Comparison of ENCODE assay signal across 1 cellular context in the genomic region with DNA sequence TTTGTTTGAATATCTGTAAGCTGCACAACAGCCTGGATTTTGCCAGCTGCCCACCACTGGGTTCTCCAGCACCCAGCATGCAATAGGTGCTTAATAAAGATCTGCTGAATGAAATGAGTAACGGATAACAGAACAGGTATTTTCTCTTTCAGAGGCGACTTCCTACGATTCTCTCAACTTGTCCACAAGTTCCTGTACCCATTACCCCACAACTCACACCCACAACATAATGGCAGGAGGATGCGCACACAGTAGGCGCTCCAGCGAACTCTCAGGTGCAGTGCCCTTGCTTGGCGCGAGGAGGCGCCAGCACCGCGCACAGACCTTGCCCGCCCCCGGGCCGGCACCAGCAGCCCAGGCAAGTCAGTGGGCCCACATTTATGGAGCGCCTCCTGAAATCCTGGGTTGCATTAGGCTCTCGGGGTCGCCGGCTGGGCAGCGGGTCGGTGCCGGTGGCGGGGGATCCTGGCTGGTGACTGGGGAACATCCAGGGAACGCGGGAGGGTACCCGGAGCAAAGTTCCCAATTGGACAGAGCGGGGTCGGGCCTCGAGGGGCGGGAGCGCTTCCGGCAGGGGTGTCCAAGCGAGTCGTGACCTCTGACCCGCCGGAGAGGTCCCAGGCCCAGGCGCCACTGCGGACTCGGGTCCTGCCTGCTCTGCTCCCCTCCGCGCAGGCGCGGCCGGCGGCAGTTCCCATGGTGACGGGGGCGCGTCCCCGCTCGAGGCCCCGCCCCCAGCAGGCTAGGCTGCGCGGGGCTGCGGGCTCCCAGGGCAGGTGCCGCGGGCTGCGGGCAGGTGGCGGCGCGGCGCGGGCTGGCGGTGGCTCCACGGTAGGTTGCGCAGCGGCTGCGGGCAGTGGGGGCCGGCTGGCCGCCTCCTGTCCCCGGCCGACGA.
TF ChIP-seq lines count a peak whose summit lies in the region.

KIAA1671 (plus strand) TSS at position 775 of the 895 bp plus-strand sequence. CDS start 75,284 bp downstream, outside the sequence.

TF ChIP-seq in HepG2, 621 proteins besides CTCF, POLR2A, EP300 and RAD21 (continued from another document and continues in another):
- TF ChIP-seq, protein P1, sequence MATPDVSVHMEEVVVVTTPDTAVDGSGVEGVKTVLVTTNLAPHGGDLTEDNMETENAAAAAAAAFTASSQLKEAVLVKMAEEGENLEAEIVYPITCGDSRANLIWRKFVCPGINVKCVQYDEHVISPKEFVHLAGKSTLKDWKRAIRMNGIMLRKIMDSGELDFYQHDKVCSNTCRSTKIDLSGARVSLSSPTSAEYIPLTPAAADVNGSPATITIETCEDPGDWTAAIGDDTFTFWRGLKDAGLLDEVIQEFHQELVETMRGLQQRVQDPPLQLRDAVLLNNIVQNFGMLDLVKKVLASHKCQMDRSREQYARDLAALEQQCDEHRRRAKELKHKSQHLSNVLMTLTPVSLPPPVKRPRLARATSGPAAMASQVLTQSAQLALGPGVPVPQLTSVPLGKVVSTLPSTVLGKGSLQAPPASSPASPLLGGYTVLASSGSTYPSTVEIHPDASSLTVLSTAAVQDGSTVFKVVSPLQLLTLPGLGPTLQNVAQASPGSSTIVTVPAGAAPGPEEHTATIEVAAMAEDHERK (CRISPR knock-in tag; IDR thresholded peaks at IDR 0.05; ENCODE audit: low read depth), result no peak
- TF ChIP-seq ZMAT3 (CRISPR knock-in tag; conservative IDR thresholded peaks at IDR 0.05) (0 out of 2 replicates have a peak, but pooled peaks have one; percentile 30), STAG1 (CRISPR knock-in tag; IDR thresholded peaks at IDR 0.05) (peak; percentile 94), SP2 (CRISPR knock-in tag; IDR thresholded peaks at IDR 0.05) (no peak; the same call in 1 of the 2 replicates), SOX13 (IDR thresholded peaks at IDR 0.05) (no peak), SOX13 (CRISPR knock-in tag; conservative IDR thresholded peaks at IDR 0.05 in 1 of 2, IDR thresholded peaks at IDR 0.05 in 1 of 2) (peak in 1 of 2 experiments; percentile 35; a peak in 1 of 4 replicates), ZNF773 (CRISPR knock-in tag; IDR thresholded peaks at IDR 0.05; ENCODE audit: borderline replicate concordance) (no peak; the same call in 1 of the 2 replicates), NR2F1 (CRISPR knock-in tag; IDR thresholded peaks at IDR 0.05) (peak; percentile 68 to 97), E2F2 (CRISPR knock-in tag; IDR thresholded peaks at IDR 0.05; ENCODE audit: borderline replicate concordance) (no peak), ZNF292 (CRISPR knock-in tag; IDR thresholded peaks at IDR 0.05; ENCODE audit: borderline replicate concordance, low read depth) (no peak), RFX3 (CRISPR knock-in tag; IDR thresholded peaks at IDR 0.05) (peak; percentile 89), ZNF563 (CRISPR knock-in tag; IDR thresholded peaks at IDR 0.05) (peak; percentile 61), CBX2 (IDR thresholded peaks at IDR 0.05; ENCODE audit: low read depth, low read length) (no peak), CBX2 (CRISPR knock-in tag; IDR thresholded peaks at IDR 0.05; ENCODE audit: low read depth) (no peak), FOXO4 (CRISPR knock-in tag; conservative IDR thresholded peaks at IDR 0.05) (no peak), EEA1 (CRISPR knock-in tag; IDR thresholded peaks at IDR 0.05; ENCODE audit: borderline replicate concordance) (no peak), HMG20B (CRISPR knock-in tag; conservative IDR thresholded peaks at IDR 0.05) (peak; percentile 40; the same call in 1 of the 2 replicates), RERE (CRISPR knock-in tag; IDR thresholded peaks at IDR 0.05; ENCODE audit: low read depth) (no peak), ZSCAN25 (CRISPR knock-in tag; IDR thresholded peaks at IDR 0.05) (peak; percentile 77), NRL (CRISPR knock-in tag; IDR thresholded peaks at IDR 0.05; ENCODE audit: borderline replicate concordance) (no peak), YY1 (IDR thresholded peaks at IDR 0.05; ENCODE audit: insufficient read depth, insufficient replicate concordance, low read depth, low read length) (peak; percentile 27), SMARCE1 (IDR thresholded peaks at IDR 0.05; ENCODE audit: borderline replicate concordance) (no peak), ZMYM4 (CRISPR knock-in tag; IDR thresholded peaks at IDR 0.05) (no peak), NPAS2 (CRISPR knock-in tag; IDR thresholded peaks at IDR 0.05; ENCODE audit: borderline replicate concordance) (no peak), SOX5 (CRISPR knock-in tag; IDR thresholded peaks at IDR 0.05; ENCODE audit: borderline replicate concordance) (no peak), FOXP1 (IDR thresholded peaks at IDR 0.05) (no peak), FOXP1 (CRISPR knock-in tag; IDR thresholded peaks at IDR 0.05) (no peak), ZMYM3 (CRISPR knock-in tag; IDR thresholded peaks at IDR 0.05) (peak; percentile 85), ZNF335 (CRISPR knock-in tag; IDR thresholded peaks at IDR 0.05) (peak; percentile 96), SRSF9 (IDR thresholded peaks at IDR 0.05; ENCODE audit: borderline replicate concordance, insufficient read depth, low read depth, low read length, poor library complexity, severe bottlenecking) (no peak), ZNF616 (CRISPR knock-in tag; IDR thresholded peaks at IDR 0.05; ENCODE audit: low read depth) (no peak), ZNF550 (CRISPR knock-in tag; IDR thresholded peaks at IDR 0.05; ENCODE audit: borderline replicate concordance) (no peak), ZNF839 (CRISPR knock-in tag; IDR thresholded peaks at IDR 0.05; ENCODE audit: borderline replicate concordance) (no peak), ZNF101 (CRISPR knock-in tag; IDR thresholded peaks at IDR 0.05; ENCODE audit: borderline replicate concordance, low read depth) (peak; percentile 68; the same call in 1 of the 2 replicates), NR2F2 (IDR thresholded peaks at IDR 0.05; ENCODE audit: borderline replicate concordance, low read depth) (0 out of 2 replicates have a peak, but pooled peaks have one; percentile 21), FOXK2 (IDR thresholded peaks at IDR 0.05) (no peak), NFIC (IDR thresholded peaks at IDR 0.05; ENCODE audit: low read length) (no peak), ZNF569 (CRISPR knock-in tag; IDR thresholded peaks at IDR 0.05; ENCODE audit: borderline replicate concordance) (0 out of 2 replicates have a peak, but pooled peaks have one; percentile 39), ZNF547 (CRISPR knock-in tag; IDR thresholded peaks at IDR 0.05) (peak; percentile 62; the same call in 1 of the 2 replicates), CCAR2 (optimal IDR thresholded peaks at IDR 0.05; ENCODE audit: low read depth, low read length) (no peak), ZNF136 (CRISPR knock-in tag; IDR thresholded peaks at IDR 0.05; ENCODE audit: low read depth) (no peak; the same call in 1 of the 2 replicates)
- TF ChIP-seq, protein P2, sequence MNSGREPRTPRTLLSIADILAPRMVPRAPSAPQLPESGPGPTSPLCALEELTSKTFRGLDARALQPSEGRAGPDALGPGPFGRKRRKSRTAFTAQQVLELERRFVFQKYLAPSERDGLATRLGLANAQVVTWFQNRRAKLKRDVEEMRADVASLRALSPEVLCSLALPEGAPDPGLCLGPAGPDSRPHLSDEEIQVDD (CRISPR knock-in tag; IDR thresholded peaks at IDR 0.05; ENCODE audit: borderline replicate concordance), result no peak
- TF ChIP-seq, protein P3, sequence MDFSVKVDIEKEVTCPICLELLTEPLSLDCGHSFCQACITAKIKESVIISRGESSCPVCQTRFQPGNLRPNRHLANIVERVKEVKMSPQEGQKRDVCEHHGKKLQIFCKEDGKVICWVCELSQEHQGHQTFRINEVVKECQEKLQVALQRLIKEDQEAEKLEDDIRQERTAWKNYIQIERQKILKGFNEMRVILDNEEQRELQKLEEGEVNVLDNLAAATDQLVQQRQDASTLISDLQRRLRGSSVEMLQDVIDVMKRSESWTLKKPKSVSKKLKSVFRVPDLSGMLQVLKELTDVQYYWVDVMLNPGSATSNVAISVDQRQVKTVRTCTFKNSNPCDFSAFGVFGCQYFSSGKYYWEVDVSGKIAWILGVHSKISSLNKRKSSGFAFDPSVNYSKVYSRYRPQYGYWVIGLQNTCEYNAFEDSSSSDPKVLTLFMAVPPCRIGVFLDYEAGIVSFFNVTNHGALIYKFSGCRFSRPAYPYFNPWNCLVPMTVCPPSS (IDR thresholded peaks at IDR 0.05), result no peak
- TF ChIP-seq, protein P4, sequence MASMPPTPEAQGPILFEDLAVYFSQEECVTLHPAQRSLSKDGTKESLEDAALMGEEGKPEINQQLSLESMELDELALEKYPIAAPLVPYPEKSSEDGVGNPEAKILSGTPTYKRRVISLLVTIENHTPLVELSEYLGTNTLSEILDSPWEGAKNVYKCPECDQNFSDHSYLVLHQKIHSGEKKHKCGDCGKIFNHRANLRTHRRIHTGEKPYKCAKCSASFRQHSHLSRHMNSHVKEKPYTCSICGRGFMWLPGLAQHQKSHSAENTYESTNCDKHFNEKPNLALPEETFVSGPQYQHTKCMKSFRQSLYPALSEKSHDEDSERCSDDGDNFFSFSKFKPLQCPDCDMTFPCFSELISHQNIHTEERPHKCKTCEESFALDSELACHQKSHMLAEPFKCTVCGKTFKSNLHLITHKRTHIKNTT (CRISPR knock-in tag; IDR thresholded peaks at IDR 0.05), result no peak
- TF ChIP-seq, protein P5, sequence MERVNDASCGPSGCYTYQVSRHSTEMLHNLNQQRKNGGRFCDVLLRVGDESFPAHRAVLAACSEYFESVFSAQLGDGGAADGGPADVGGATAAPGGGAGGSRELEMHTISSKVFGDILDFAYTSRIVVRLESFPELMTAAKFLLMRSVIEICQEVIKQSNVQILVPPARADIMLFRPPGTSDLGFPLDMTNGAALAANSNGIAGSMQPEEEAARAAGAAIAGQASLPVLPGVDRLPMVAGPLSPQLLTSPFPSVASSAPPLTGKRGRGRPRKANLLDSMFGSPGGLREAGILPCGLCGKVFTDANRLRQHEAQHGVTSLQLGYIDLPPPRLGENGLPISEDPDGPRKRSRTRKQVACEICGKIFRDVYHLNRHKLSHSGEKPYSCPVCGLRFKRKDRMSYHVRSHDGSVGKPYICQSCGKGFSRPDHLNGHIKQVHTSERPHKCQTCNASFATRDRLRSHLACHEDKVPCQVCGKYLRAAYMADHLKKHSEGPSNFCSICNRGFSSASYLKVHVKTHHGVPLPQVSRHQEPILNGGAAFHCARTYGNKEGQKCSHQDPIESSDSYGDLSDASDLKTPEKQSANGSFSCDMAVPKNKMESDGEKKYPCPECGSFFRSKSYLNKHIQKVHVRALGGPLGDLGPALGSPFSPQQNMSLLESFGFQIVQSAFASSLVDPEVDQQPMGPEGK (CRISPR knock-in tag; IDR thresholded peaks at IDR 0.05), result peak; percentile 78
